In genomic region chr17:2050871-2051387, GRCh38 we compare ENCODE assay signal across 8 cellular contexts. TPM values are rescaled to one million over a fixed set of nuclear protein-coding genes. Genes with fewer than 3 reads are reported as not detected.
DNase-seq lines count a peak whose midpoint lies in the region; ATAC-seq and TF ChIP-seq lines count a peak whose summit lies in the region.

No MANE protein-coding gene starts in this region.

- H3K36me3 ChIP-seq in heart left ventricle: no peaks in the 10 kb centered on the region
- no peaks in the 10 kb centered on the region for H3K36me3 ChIP-seq in urinary bladder (ENCODE audit: insufficient read depth)
- no peaks in the 10 kb centered on the region for H3K36me3 ChIP-seq in CD8-positive, alpha-beta memory T cell (ENCODE audit: insufficient read depth, low read length)

- no peaks in the 10 kb centered on the region for H3K9me3 Mint-ChIP-seq in activated T-helper 1 cell treated with anti-CD3 and anti-CD28 coated beads, Interleukin-12 subunit alpha, Interleukin-12 subunit beta, Interleukin-2, Interleukin-4 antibody, amounts not matched to agents 30 ng/mL and 10 ng/mL and 1 ng/mL, durations not matched to agents 14 hours and 24 hours and 36 hours
- H3K9me3 Mint-ChIP-seq in CD8-positive, alpha-beta memory T cell: no peaks in the 10 kb centered on the region

- peaks cover 2% of the 10 kb centered on the region for H3K36me3 Mint-ChIP-seq in activated T-helper 1 cell treated with anti-CD3 and anti-CD28 coated beads, Interleukin-12 subunit alpha, Interleukin-12 subunit beta, Interleukin-2, Interleukin-4 antibody, amounts not matched to agents 30 ng/mL and 10 ng/mL and 1 ng/mL, durations not matched to agents 14 hours and 24 hours and 36 hours (ENCODE audit: low read depth)
- H3K36me3 Mint-ChIP-seq in CD8-positive, alpha-beta memory T cell: no peaks in the 10 kb centered on the region

- POLR2A ChIA-PET in CD8-positive, alpha-beta memory T cell (lab: Charles Lee): interaction anchor here (0.6 to 1.3 kb wide), 5 partner anchors 27 to 228 kb away, joined by 3 to 6 read pairs (median 3); no protein-coding TSS in a partner anchor

- H3K27ac Mint-ChIP-seq in activated T-helper 1 cell treated with anti-CD3 and anti-CD28 coated beads, Interleukin-12 subunit alpha, Interleukin-12 subunit beta, Interleukin-2, Interleukin-4 antibody, amounts not matched to agents 30 ng/mL and 10 ng/mL and 1 ng/mL, durations not matched to agents 14 hours and 24 hours and 36 hours: peak overlapping the region; percentile 52
- H3K27ac Mint-ChIP-seq in CD8-positive, alpha-beta memory T cell: peak overlapping the region in 2 of 8 donors; percentile 47 to 71

- peak overlapping the region in 7 of 12 donors; percentile 28 to 62 (median 46) for H3K27ac ChIP-seq in heart left ventricle
- H3K27ac ChIP-seq in urinary bladder (ENCODE audit: low read depth): no peak overlapping the region
- no peak overlapping the region for H3K27ac ChIP-seq in CD8-positive, alpha-beta memory T cell (ENCODE audit: low read depth, low read length)

- H3K4me3 ChIP-seq in heart left ventricle (peak overlapping the region; percentile 34 to 91 (median 72)), urinary bladder (ENCODE audit: low read depth, low read length) (peak overlapping the region; percentile 58)
- no peak overlapping the region for H3K4me3 ChIP-seq in CD8-positive, alpha-beta memory T cell (ENCODE audit: low read length)

- peaks cover 0 to 45% (median 0%) of the 10 kb centered on the region in 9 donors for H3K27me3 ChIP-seq in heart left ventricle
- H3K27me3 ChIP-seq in CD8-positive, alpha-beta memory T cell (ENCODE audit: insufficient read depth, low read length, poor library complexity, severe bottlenecking): no peaks in the 10 kb centered on the region

- no peak for TF ChIP-seq CTCF in heart left ventricle (IDR thresholded peaks at IDR 0.05)

- TF ChIP-seq POLR2A in heart left ventricle (IDR thresholded peaks at IDR 0.05): no peak

- DNase-seq in heart left ventricle (peak in 3 of 5 donors; percentile 50 to 64 (median 59)), cardiac septum (ENCODE audit: low spot score) (no peak), iris pigment epithelial cell (ENCODE audit: low read depth) (peak; percentile 61), DMS79 treated with DMSO at 0.1 percent for 48 hours (lab: John Stamatoyannopoulos, UW) (no peak), HuH-7 (ENCODE audit: low spot score) (no peak)
- no peak for DNase-seq in activated T-helper 1 cell treated with anti-CD3 and anti-CD28 coated beads, Interleukin-12 subunit alpha, Interleukin-12 subunit beta, Interleukin-2, Interleukin-4 antibody, amounts not matched to agents 30 ng/mL and 10 ng/mL and 1 ng/mL, durations not matched to agents 14 hours and 24 hours and 36 hours (ENCODE audit: low spot score)
- no peak for DNase-seq in CD8-positive, alpha-beta memory T cell

- H3K4me1 ChIP-seq in heart left ventricle (peaks cover 4 to 56% (median 43%) of the 10 kb centered on the region in 12 donors), urinary bladder (ENCODE audit: insufficient read depth) (peaks cover 2% of the 10 kb centered on the region)
- H3K4me1 ChIP-seq in CD8-positive, alpha-beta memory T cell (ENCODE audit: insufficient read depth, low read length): peaks cover 26% of the 10 kb centered on the region

- WGBS in heart left ventricle, 4 donors: 0 to 3% (median 1%) methylated on average over 17 to 69 of the region's 69 CpGs
- under 1% methylated on average over 68 of the region's 69 CpGs for whole genome bisulfite sequencing in urinary bladder

- H3K9me3 ChIP-seq in heart left ventricle: no peaks in the 10 kb centered on the region
- H3K9me3 ChIP-seq in CD8-positive, alpha-beta memory T cell (ENCODE audit: low read length): no peaks in the 10 kb centered on the region

- peak in 1 of 4 donors; percentile 6 for ATAC-seq in heart left ventricle

- CTCF ChIA-PET in CD8-positive, alpha-beta memory T cell (lab: Charles Lee): interaction anchor here (1.0 to 1.6 kb wide), 2 partner anchors 9 to 194 kb away, joined by 3 to 14 read pairs; no protein-coding TSS in a partner anchor

- H3K27me3 Mint-ChIP-seq in activated T-helper 1 cell treated with anti-CD3 and anti-CD28 coated beads, Interleukin-12 subunit alpha, Interleukin-12 subunit beta, Interleukin-2, Interleukin-4 antibody, amounts not matched to agents 30 ng/mL and 10 ng/mL and 1 ng/mL, durations not matched to agents 14 hours and 24 hours and 36 hours (ENCODE audit: insufficient read depth): peaks cover 12% of the 10 kb centered on the region
- peaks cover 0 to 2% of the 10 kb centered on the region in 2 donors for H3K27me3 Mint-ChIP-seq in CD8-positive, alpha-beta memory T cell

- H3K4me3 Mint-ChIP-seq in activated T-helper 1 cell treated with anti-CD3 and anti-CD28 coated beads, Interleukin-12 subunit alpha, Interleukin-12 subunit beta, Interleukin-2, Interleukin-4 antibody, amounts not matched to agents 30 ng/mL and 10 ng/mL and 1 ng/mL, durations not matched to agents 14 hours and 24 hours and 36 hours: peak overlapping the region; percentile 54
- H3K4me3 Mint-ChIP-seq in CD8-positive, alpha-beta memory T cell: peak overlapping the region in 1 of 7 donors; percentile 58

- H3K4me1 Mint-ChIP-seq in activated T-helper 1 cell treated with anti-CD3 and anti-CD28 coated beads, Interleukin-12 subunit alpha, Interleukin-12 subunit beta, Interleukin-2, Interleukin-4 antibody, amounts not matched to agents 30 ng/mL and 10 ng/mL and 1 ng/mL, durations not matched to agents 14 hours and 24 hours and 36 hours (ENCODE audit: low read depth): peaks cover 29% of the 10 kb centered on the region
- H3K4me1 Mint-ChIP-seq in CD8-positive, alpha-beta memory T cell: peaks cover 20 to 40% (median 22%) of the 10 kb centered on the region in 3 donors

- intact Hi-C loops in heart left ventricle (cut with DNase I): loop anchor here in 7 of 10 donors (5.0 to 10.0 kb wide), 4 partner anchors 124 to 301 kb away; no protein-coding TSS in a partner anchor
- intact Hi-C loops in cardiac septum (cut with DNase I): no loop called here
- intact Hi-C loops in activated T-helper 1 cell treated with anti-CD3 and anti-CD28 coated beads, Interleukin-12 subunit alpha, Interleukin-12 subunit beta, Interleukin-2, Interleukin-4 antibody, amounts not matched to agents 30 ng/mL and 10 ng/mL and 1 ng/mL, durations not matched to agents 14 hours and 24 hours and 36 hours (cut with micrococcal nuclease): loop anchor here (2.0 to 5.0 kb wide), 3 partner anchors 36 to 350 kb away; partner anchors contain the start of gene MNT

RNA-seq across cellular contexts. Expression of gene HIC1, which starts 4.0 kb away (rescaled TPM):
- total RNA-seq in heart left ventricle (10 to 100 TPM in 7 of 9 donors, 1 to 10 TPM in 2; 8.9 to 29.6 (median 16.7) TPM), cardiac septum (15.0 TPM), urinary bladder (31.4 TPM)
- polyA plus RNA-seq in heart left ventricle (10 to 100 TPM in 1 of 2 donors, 1 to 10 TPM in 1; 8.3 to 11.7 TPM), urinary bladder (19.2 TPM)
- 45.6 and 47.0 TPM in 2 replicates for total RNA-seq in activated T-helper 1 cell treated with anti-CD3 and anti-CD28 coated beads, Interleukin-12 subunit alpha, Interleukin-12 subunit beta, Interleukin-2, Interleukin-4 antibody, amounts not matched to agents 30 ng/mL and 10 ng/mL and 1 ng/mL, durations not matched to agents 14 hours and 24 hours and 36 hours
- total RNA-seq in CD8-positive, alpha-beta memory T cell: 10 to 100 TPM; 39.5 to 42.7 TPM
- 1.3 TPM for polyA plus RNA-seq in CD8-positive, alpha-beta memory T cell

RNA-seq across cellular contexts. Expression of gene OVCA2, which starts 9.1 kb away (rescaled TPM):
- total RNA-seq in heart left ventricle (10 to 100 TPM; 16.0 to 30.2 (median 20.0) TPM), cardiac septum (19.8 TPM), urinary bladder (9.5 TPM)
- polyA plus RNA-seq in heart left ventricle (10 to 100 TPM; 26.6 to 52.4 TPM), urinary bladder (40.1 TPM)
- 43.9 and 44.0 TPM in 2 replicates for total RNA-seq in activated T-helper 1 cell treated with anti-CD3 and anti-CD28 coated beads, Interleukin-12 subunit alpha, Interleukin-12 subunit beta, Interleukin-2, Interleukin-4 antibody, amounts not matched to agents 30 ng/mL and 10 ng/mL and 1 ng/mL, durations not matched to agents 14 hours and 24 hours and 36 hours
- 10 to 100 TPM; 54.2 to 56.2 TPM for total RNA-seq in CD8-positive, alpha-beta memory T cell
- 60.0 TPM for polyA plus RNA-seq in CD8-positive, alpha-beta memory T cell

RNA-seq across cellular contexts. Expression of gene DPH1, which starts 21.0 kb away (rescaled TPM):
- total RNA-seq in heart left ventricle (10 to 100 TPM; 14.0 to 38.1 (median 27.6) TPM), cardiac septum (28.8 TPM), urinary bladder (17.4 TPM)
- polyA plus RNA-seq in heart left ventricle (10 to 100 TPM; 18.8 to 23.4 TPM), urinary bladder (36.5 TPM)
- total RNA-seq in activated T-helper 1 cell treated with anti-CD3 and anti-CD28 coated beads, Interleukin-12 subunit alpha, Interleukin-12 subunit beta, Interleukin-2, Interleukin-4 antibody, amounts not matched to agents 30 ng/mL and 10 ng/mL and 1 ng/mL, durations not matched to agents 14 hours and 24 hours and 36 hours: 49.4 and 61.3 TPM in 2 replicates
- total RNA-seq in CD8-positive, alpha-beta memory T cell: 10 to 100 TPM; 38.5 to 43.8 TPM
- polyA plus RNA-seq in CD8-positive, alpha-beta memory T cell: 33.2 TPM

RNA-seq across cellular contexts. Expression of gene RTN4RL1, which starts 25.8 kb away (rescaled TPM):
- total RNA-seq in heart left ventricle (1 to 10 TPM; 1.7 to 4.2 (median 2.7) TPM), cardiac septum (0.32 TPM), urinary bladder (1.3 TPM)
- polyA plus RNA-seq in heart left ventricle (1 to 10 TPM; 2.2 to 4.9 TPM), urinary bladder (4.5 TPM)
- 1.0 TPM in 2 replicates for total RNA-seq in activated T-helper 1 cell treated with anti-CD3 and anti-CD28 coated beads, Interleukin-12 subunit alpha, Interleukin-12 subunit beta, Interleukin-2, Interleukin-4 antibody, amounts not matched to agents 30 ng/mL and 10 ng/mL and 1 ng/mL, durations not matched to agents 14 hours and 24 hours and 36 hours
- 1 to 10 TPM; 1.0 to 1.2 TPM for total RNA-seq in CD8-positive, alpha-beta memory T cell
- polyA plus RNA-seq in CD8-positive, alpha-beta memory T cell: 0.32 TPM

Comparison
In these comparisons a context has a peak if more than half of its experiments do, and no peak if none do; other contexts are left out.
1. DNase-seq: peak in heart left ventricle (3 of 5) and iris pigment epithelial cell (single experiment); none in cardiac septum (single experiment), activated T-helper 1 cell treated with anti-CD3 and anti-CD28 coated beads, Interleukin-12 subunit alpha, Interleukin-12 subunit beta, Interleukin-2, Interleukin-4 antibody, amounts not matched to agents 30 ng/mL and 10 ng/mL and 1 ng/mL, durations not matched to agents 14 hours and 24 hours and 36 hours (single experiment), CD8-positive, alpha-beta memory T cell (0 of 5), DMS79 treated with DMSO at 0.1 percent for 48 hours (single experiment) and HuH-7 (single experiment).
2. H3K27ac ChIP-seq: peak in heart left ventricle (7 of 12); none in urinary bladder (single experiment) and CD8-positive, alpha-beta memory T cell (single experiment).